ENCODE assay signal across 13 cellular contexts in the genomic region with DNA sequence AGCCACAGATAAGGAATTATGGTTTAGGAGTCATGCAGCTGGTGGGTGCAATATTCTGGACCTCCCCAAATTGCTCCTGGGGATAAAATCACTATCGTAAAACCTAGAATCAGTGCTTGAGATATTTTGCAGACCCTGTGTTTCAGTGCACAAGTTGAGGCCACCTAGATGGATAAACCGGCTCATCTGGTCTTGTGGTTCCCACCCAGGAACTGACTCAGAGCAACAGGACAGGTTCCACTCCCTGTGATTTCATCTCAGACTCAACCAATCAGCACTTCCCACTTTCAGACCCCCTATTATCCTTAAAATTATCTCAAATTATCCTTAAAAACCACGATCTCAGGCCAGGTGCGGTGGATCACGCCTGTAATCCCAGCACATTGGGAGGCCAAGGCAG.
"Had no signal": no experiment of that assay in that cellular context is flagged by ENCODE, and none has a peak within 500 bp of the region (broad histone marks: within the 10 kb centered on the region; RNA-seq: fewer than 3 reads in every experiment).

No MANE protein-coding gene starts in this region.

- DNase-seq: activated CD4-positive, alpha-beta T cell treated with anti-CD3 and anti-CD28 coated beads for 1 hour; activated gamma-delta T cell treated with Interleukin-2 at 50 U/mL for 16 hours; activated naive CD8-positive, alpha-beta T cell treated with anti-CD3 and anti-CD28 coated beads for 36 hours; amniotic stem cell; effector memory CD8-positive, alpha-beta T cell; erythroblast; hippocampal formation; kidney; left lung; nephron progenitor cell; trophoblast cell had no signal

- H3K36me3 ChIP-seq: left lung had no signal

- H3K27me3 ChIP-seq: left lung had no signal

- FAIRE-seq: kidney had no signal

- H3K4me3 ChIP-seq: left lung had no signal

- H3K9me3 ChIP-seq: left lung had no signal

- H3K27ac ChIP-seq: left lung, VCaP had no signal

- ATAC-seq: effector memory CD8-positive, alpha-beta T cell; left lung; SK-N-SH treated with all-trans-retinoic acid at 6 μM for 48 hours had no signal
